Comparison of ENCODE assay signal across 10 cellular contexts in genomic region chr2:37657471-37657870, GRCh38. TPM values are rescaled to one million over a fixed set of nuclear protein-coding genes. Genes with fewer than 3 reads are reported as not detected.
DNase-seq lines count a peak whose midpoint lies in the region; ATAC-seq and TF ChIP-seq lines count a peak whose summit lies in the region.
"Had no signal": no experiment of that assay in that cellular context is flagged by ENCODE, and none has a peak within 500 bp of the region (broad histone marks: within the 10 kb centered on the region; RNA-seq: fewer than 3 reads in every experiment).

No MANE protein-coding gene starts in this region.

- H3K27ac ChIP-seq in HEK293 (ENCODE audit: extremely low read depth, low read depth, low read length), result 0 out of 2 replicates have a peak overlapping the region, but pooled peaks have one; percentile 7
- peak overlapping the region; percentile 69 for H3K27ac ChIP-seq in iPS-20b (ENCODE audit: low read length)
- H3K27ac ChIP-seq in smooth muscle cell (ENCODE audit: low read depth), result peak overlapping the region; percentile 35
- H3K27ac ChIP-seq: SK-N-MC had no signal

- POLR2A ChIA-PET in HEK293 (lab: Yijun Ruan, JAX), result interaction anchor here (1.3 kb wide), 1 partner anchor 15 kb away, joined by 4 read pairs; no protein-coding TSS in a partner anchor
- POLR2A ChIA-PET in activated CD4-positive, alpha-beta memory T cell treated with anti-CD3 and anti-CD28 coated beads for 36 hours (lab: Charles Lee), result interaction anchor here (0.9 to 1.9 kb wide), 4 partner anchors 10 to 75 kb away, joined by 4 to 13 read pairs (median 4); no protein-coding TSS in a partner anchor

- no peak overlapping the region for H2AFZ ChIP-seq in smooth muscle cell (ENCODE audit: low read depth)

- H3K27ac Mint-ChIP-seq in activated CD4-positive, alpha-beta memory T cell treated with anti-CD3 and anti-CD28 coated beads for 36 hours, result peak overlapping the region; percentile 64

- H4K20me1 ChIP-seq in smooth muscle cell (ENCODE audit: low read depth), result peaks cover 83% of the 10 kb centered on the region

- intact Hi-C loops in activated CD4-positive, alpha-beta memory T cell treated with anti-CD3 and anti-CD28 coated beads for 36 hours (cut with micrococcal nuclease), result loop anchor here (2.0 kb wide), 1 partner anchor 27 kb away; no protein-coding TSS in a partner anchor

- H3K4me2 ChIP-seq in smooth muscle cell, result peak overlapping the region; percentile 35

- H3K79me2 ChIP-seq in smooth muscle cell (ENCODE audit: low read depth), result peaks cover 88% of the 10 kb centered on the region

- no peak for ATAC-seq in HG03354 (IDR thresholded peaks at IDR 0.05; ENCODE audit: poor library complexity, severe bottlenecking, unreplicated experiment)

- 89% methylated on average over 4 of the region's 4 CpGs for WGBS in smooth muscle cell (ENCODE audit: low lambda C conversion rate)

- no peaks in the 10 kb centered on the region for H3K36me3 ChIP-seq in HEK293 (ENCODE audit: control insufficient read depth in 2 of 2, insufficient read depth in 1 of 2, low read length in 2 of 2)
- H3K36me3 ChIP-seq in iPS-20b (ENCODE audit: insufficient read depth, low read depth, low read length), result peaks cover 8% of the 10 kb centered on the region; the same call in 1 of the 2 replicates
- H3K36me3 ChIP-seq in smooth muscle cell (ENCODE audit: low read depth), result no peaks in the 10 kb centered on the region

- H3K4me3 Mint-ChIP-seq in activated CD4-positive, alpha-beta memory T cell treated with anti-CD3 and anti-CD28 coated beads for 36 hours, result no peak overlapping the region

- CTCF ChIA-PET in HEK293 (lab: Yijun Ruan, JAX), result interaction anchor here (2.3 to 2.8 kb wide), 2 partner anchors 175 to 243 kb away, joined by 12 read pairs; no protein-coding TSS in a partner anchor
- CTCF ChIA-PET in activated CD4-positive, alpha-beta memory T cell treated with anti-CD3 and anti-CD28 coated beads for 36 hours (lab: Charles Lee), result interaction anchor here (1.3 to 2.2 kb wide), 2 partner anchors 26 to 175 kb away, joined by 3 to 8 read pairs; no protein-coding TSS in a partner anchor

- H3K4me1 ChIP-seq in HEK293 (ENCODE audit: control insufficient read depth, insufficient read depth, low read length), result peaks cover 30% of the 10 kb centered on the region
- H3K4me1 ChIP-seq in iPS-20b (ENCODE audit: insufficient read depth, low read length), result peaks cover 68% of the 10 kb centered on the region
- H3K4me1 ChIP-seq in smooth muscle cell (ENCODE audit: low read depth), result peaks cover 41% of the 10 kb centered on the region

- no peaks in the 10 kb centered on the region for H3K9me3 Mint-ChIP-seq in activated CD4-positive, alpha-beta memory T cell treated with anti-CD3 and anti-CD28 coated beads for 36 hours

- H3K4me3 ChIP-seq in HEK293 (ENCODE audit: low read depth, low read length), result no peak overlapping the region
- H3K4me3 ChIP-seq in iPS-20b (ENCODE audit: low read length), result peak overlapping the region; percentile 42; the same call in 1 of the 2 replicates
- no peak overlapping the region for H3K4me3 ChIP-seq in smooth muscle cell
- H3K4me3 ChIP-seq: SK-N-MC had no signal

- H3K9me3 ChIP-seq in HEK293 (ENCODE audit: control insufficient read depth, insufficient read depth, low read depth, low read length) (no peaks in the 10 kb centered on the region), iPS-20b (ENCODE audit: insufficient read depth, low read depth, low read length) (no peaks in the 10 kb centered on the region), smooth muscle cell (replicated peaks; ENCODE audit: low read depth) (no peaks in the 10 kb centered on the region)

- no peak for DNase-seq in activated CD4-positive, alpha-beta memory T cell treated with anti-CD3 and anti-CD28 coated beads for 36 hours
- DNase-seq in smooth muscle cell (lab: John Stamatoyannopoulos, UW; ENCODE audit: unreplicated experiment) (no peak), NCI-H2081 (lab: John Stamatoyannopoulos, UW) (no peak), SHP77 (lab: John Stamatoyannopoulos, UW) (no peak)
- DNase-seq: central memory CD4-positive, alpha-beta T cell; NCI-H2227 treated with DMSO at 0.1 percent for 48 hours had no signal

- H3K27me3 ChIP-seq in iPS-20b (ENCODE audit: insufficient read depth, low read length) (0 out of 2 replicates have a peak, but pooled peaks cover 8% of the 10 kb centered on the region), smooth muscle cell (ENCODE audit: low read depth) (no peaks in the 10 kb centered on the region)

- peaks cover 93% of the 10 kb centered on the region for H3K4me1 Mint-ChIP-seq in activated CD4-positive, alpha-beta memory T cell treated with anti-CD3 and anti-CD28 coated beads for 36 hours (ENCODE audit: low read depth)

- no peaks in the 10 kb centered on the region for H3F3A ChIP-seq in smooth muscle cell (ENCODE audit: low read depth)

- peaks cover 14% of the 10 kb centered on the region for H3K36me3 Mint-ChIP-seq in activated CD4-positive, alpha-beta memory T cell treated with anti-CD3 and anti-CD28 coated beads for 36 hours

- no peak for TF ChIP-seq CTCF in HEK293 (tag by site-specific recombination; IDR thresholded peaks at IDR 0.05)
- TF ChIP-seq CTCF in smooth muscle cell (IDR thresholded peaks at IDR 0.05; ENCODE audit: borderline replicate concordance, insufficient read depth, poor library complexity, severe bottlenecking), result no peak

- H3K27me3 Mint-ChIP-seq in activated CD4-positive, alpha-beta memory T cell treated with anti-CD3 and anti-CD28 coated beads for 36 hours, result no peaks in the 10 kb centered on the region

- peak overlapping the region; percentile 42; the same call in 1 of the 2 replicates for H3K9ac ChIP-seq in iPS-20b (ENCODE audit: low read depth, low read length)
- no peak overlapping the region for H3K9ac ChIP-seq in smooth muscle cell (ENCODE audit: low read depth)

TF ChIP-seq in HEK293, 187 proteins besides CTCF, POLR2A, EP300 and RAD21:
- TF ChIP-seq ZNF658 (tag by site-specific recombination; IDR thresholded peaks at IDR 0.05), result no peak
- TF ChIP-seq ZNF157 (tag by site-specific recombination; IDR thresholded peaks at IDR 0.05), result no peak
- no peak for TF ChIP-seq ZNF133 (tag by site-specific recombination; IDR thresholded peaks at IDR 0.05)
- no peak for TF ChIP-seq ZNF350 (tag by site-specific recombination; IDR thresholded peaks at IDR 0.05)
- TF ChIP-seq PRDM6 (tag by site-specific recombination; IDR thresholded peaks at IDR 0.05), result no peak
- TF ChIP-seq ZNF24 (tag by site-specific recombination; IDR thresholded peaks at IDR 0.05), result no peak
- no peak for TF ChIP-seq MZF1 (tag by site-specific recombination; IDR thresholded peaks at IDR 0.05; ENCODE audit: borderline replicate concordance)
- no peak for TF ChIP-seq ZNF114 (tag by site-specific recombination; IDR thresholded peaks at IDR 0.05)
- no peak for TF ChIP-seq ELK4 (IDR thresholded peaks at IDR 0.05; ENCODE audit: borderline replicate concordance, low read depth, low read length)
- no peak for TF ChIP-seq ZNF174 (tag by site-specific recombination; IDR thresholded peaks at IDR 0.05)
- no peak for TF ChIP-seq ZNF473 (tag by site-specific recombination; IDR thresholded peaks at IDR 0.05)
- no peak for TF ChIP-seq ZFP69B (tag by site-specific recombination; IDR thresholded peaks at IDR 0.05)
- TF ChIP-seq ZNF529 (tag by site-specific recombination; IDR thresholded peaks at IDR 0.05; ENCODE audit: insufficient replicate concordance), result no peak
- no peak for TF ChIP-seq ZSCAN23 (tag by site-specific recombination; IDR thresholded peaks at IDR 0.05)
- TF ChIP-seq ZNF175 (tag by site-specific recombination; IDR thresholded peaks at IDR 0.05), result no peak

RNA-seq across cellular contexts. Expression of gene CDC42EP3, which starts 14.0 kb away (rescaled TPM):
- 10 to 100 TPM; 24.0 to 24.8 TPM for total RNA-seq in activated CD4-positive, alpha-beta memory T cell treated with anti-CD3 and anti-CD28 coated beads for 36 hours
- total RNA-seq in smooth muscle cell, result 45.0 and 51.1 TPM in 2 replicates
- 40.0 and 71.3 TPM in 2 replicates for polyA plus RNA-seq in smooth muscle cell

Comparison
In these comparisons a context has a peak if more than half of its experiments do, and no peak if none do; other contexts are left out.
1. H3K27ac ChIP-seq: peak in every context shown above with its lines; median percentile 69 in iPS-20b; 35 in smooth muscle cell; 7 in HEK293.